ENCODE assay signal across 12 cellular contexts in genomic region chr16:66188786-66189725, GRCh38.
A peak's percentile ranks its signal among the peaks of the same experiment; 100 is the strongest.
DNase-seq lines count a peak whose midpoint lies in the region; ATAC-seq, FAIRE-seq and TF ChIP-seq lines count a peak whose summit lies in the region.
"Had no signal": no experiment of that assay in that cellular context is flagged by ENCODE, and none has a peak within 500 bp of the region (broad histone marks: within the 10 kb centered on the region; RNA-seq: fewer than 3 reads in every experiment).

No MANE protein-coding gene starts in this region.

- H3K36me3 ChIP-seq in body of pancreas (replicated peaks in 1 of 2; ENCODE audit: insufficient read depth in 1 of 2, low read depth in 2 of 2) (no peaks in the 10 kb centered on the region), skeletal muscle tissue (ENCODE audit: control insufficient read depth in 3 of 3, insufficient read depth in 3 of 3, low read length in 3 of 3) (no peaks in the 10 kb centered on the region), right lobe of liver (no peaks in the 10 kb centered on the region)
- H3K36me3 ChIP-seq: Peyer's patch had no signal

- H3K4me1 ChIP-seq in body of pancreas (no peaks in the 10 kb centered on the region), skeletal muscle tissue (ENCODE audit: control insufficient read depth in 3 of 3, insufficient read depth in 3 of 3, low read length in 3 of 3) (peaks cover 0 to 5% (median 5%) of the 10 kb centered on the region in 3 donors), right lobe of liver (no peaks in the 10 kb centered on the region)

- TF ChIP-seq CTCF in body of pancreas (IDR thresholded peaks at IDR 0.05) (no peak), right lobe of liver (IDR thresholded peaks at IDR 0.05) (no peak)

- H3K27me3 ChIP-seq in body of pancreas, result no peaks in the 10 kb centered on the region
- H3K27me3 ChIP-seq in skeletal muscle tissue (ENCODE audit: control insufficient read depth in 3 of 3, insufficient read depth in 3 of 3, low read length in 3 of 3), result no peaks in the 10 kb centered on the region
- H3K27me3 ChIP-seq in right lobe of liver, result no peaks in the 10 kb centered on the region
- H3K27me3 ChIP-seq: Peyer's patch had no signal

- DNase-seq in Daoy (ENCODE audit: low read depth) (peak; percentile 17), body of pancreas (peak in 1 of 4 donors; percentile 13), hepatic stellate cell (ENCODE audit: low spot score) (peak; percentile 44), right lobe of liver (no peak), GM19239 (ENCODE audit: insufficient read length, low spot score) (no peak), activated gamma-delta T cell treated with Interleukin-2 at 50 U/mL for 16 hours (no peak), NCI-H2081 (lab: John Stamatoyannopoulos, UW) (no peak)
- DNase-seq: activated CD8-positive, alpha-beta memory T cell treated with anti-CD3 and anti-CD28 coated beads, Interleukin-2, amount 50 U/mL, for 48 hours; CD4-positive, alpha-beta memory T cell; Peyer's patch had no signal

- no peak overlapping the region for H3K9ac ChIP-seq in skeletal muscle tissue (ENCODE audit: low read depth in 1 of 3, low read length in 3 of 3)

- ATAC-seq in body of pancreas (peak; percentile 33), right lobe of liver (no peak)
- ATAC-seq: stimulated activated effector memory CD8-positive, alpha-beta T cell treated with anti-CD3 and anti-CD28 coated beads, Interleukin-12 subunit alpha, Interleukin-12 subunit beta, amount 100 ng/mL, for 72 hours had no signal

- TF ChIP-seq POLR2A in body of pancreas (IDR thresholded peaks at IDR 0.05) (no peak), right lobe of liver (IDR thresholded peaks at IDR 0.05) (no peak)

- H3K27ac ChIP-seq in body of pancreas, result no peak overlapping the region
- peak overlapping the region; percentile 26 for H3K27ac ChIP-seq in skeletal muscle tissue (ENCODE audit: low read depth, low read length)
- no peak overlapping the region for H3K27ac ChIP-seq in right lobe of liver

- intact Hi-C loops in body of pancreas (cut with DNase I), result no loop called here
- intact Hi-C loops in right lobe of liver (cut with DNase I), result no loop called here

- 56 to 62% methylated on average over 7 to 10 of the region's 10 CpGs for WGBS in body of pancreas, 2 donors
- 62% methylated on average over 8 of the region's 10 CpGs for WGBS in right lobe of liver (ENCODE audit: insufficient coverage, low coverage, low lambda C conversion rate, missing lambda C conversion rate)

- FAIRE-seq in GM19239 (lab: Jason Lieb, UNC), result no peak

- no peak overlapping the region for H3K4me3 ChIP-seq in body of pancreas
- no peak overlapping the region for H3K4me3 ChIP-seq in skeletal muscle tissue (ENCODE audit: low read length in 3 of 3)
- H3K4me3 ChIP-seq in right lobe of liver, result no peak overlapping the region
- H3K4me3 ChIP-seq: Peyer's patch had no signal

- H3K9me3 ChIP-seq in body of pancreas (no peaks in the 10 kb centered on the region), skeletal muscle tissue (ENCODE audit: control insufficient read depth in 3 of 3, low read length in 3 of 3) (no peaks in the 10 kb centered on the region), right lobe of liver (no peaks in the 10 kb centered on the region)
- H3K9me3 ChIP-seq: Peyer's patch had no signal

Comparison
In these comparisons a context has a peak if more than half of its experiments do, and no peak if none do; other contexts are left out.
1. DNase-seq: peak in Daoy (single experiment) and hepatic stellate cell (single experiment); none in right lobe of liver (0 of 3), GM19239 (single experiment), activated gamma-delta T cell treated with Interleukin-2 at 50 U/mL for 16 hours (single experiment) and NCI-H2081 (0 of 2).